ENCODE assay signal across 18 cellular contexts in the genomic region with DNA sequence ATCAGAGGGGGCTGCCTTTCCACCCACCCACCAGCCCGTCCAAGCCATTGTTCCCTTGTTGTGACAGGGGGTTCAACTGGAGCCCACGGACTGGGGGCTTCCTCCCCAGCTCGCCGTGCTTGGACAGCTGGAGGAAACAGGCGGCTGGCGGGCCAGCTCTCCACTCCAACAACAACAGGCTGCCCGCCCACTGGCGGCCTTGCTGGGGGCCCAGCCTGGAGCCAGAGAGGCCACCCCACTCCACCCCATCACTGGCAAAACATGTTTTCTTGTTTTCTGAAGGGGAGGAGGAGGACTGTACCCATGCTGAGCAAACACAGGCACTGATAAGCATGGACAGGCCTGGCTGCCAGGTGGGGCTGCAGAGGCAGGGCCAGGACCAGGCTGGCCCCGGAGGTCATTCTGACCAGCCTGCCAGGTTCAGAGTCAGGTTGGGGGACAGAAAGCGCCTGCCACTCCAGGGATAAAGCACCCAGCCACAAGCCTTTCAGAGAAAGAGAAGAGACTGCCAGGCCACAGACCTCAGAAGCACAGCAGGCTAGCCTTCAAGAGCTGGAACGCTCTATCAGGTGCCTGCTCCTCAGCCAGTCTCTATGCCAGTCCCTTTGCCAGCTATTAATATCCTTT. TPM values are rescaled to one million over a fixed set of nuclear protein-coding genes. Genes with fewer than 3 reads are reported as not detected.
DNase-seq lines count a peak whose midpoint lies in the region; ATAC-seq and TF ChIP-seq lines count a peak whose summit lies in the region.
"Had no signal": no experiment of that assay in that cellular context is flagged by ENCODE, and none has a peak within 500 bp of the region (broad histone marks: within the 10 kb centered on the region; RNA-seq: fewer than 3 reads in every experiment).

No MANE protein-coding gene starts in this region.

- H3K4ac ChIP-seq in neuronal stem cell (ENCODE audit: low read length) = no peak overlapping the region

- H2AFZ ChIP-seq in neuronal stem cell (ENCODE audit: low read length) = peak overlapping the region; percentile 23

- H3K36me3 ChIP-seq in cardiac muscle cell = no peaks in the 10 kb centered on the region
- no peaks in the 10 kb centered on the region for H3K36me3 ChIP-seq in neuronal stem cell (replicated peaks in 1 of 2; ENCODE audit: control insufficient read depth in 2 of 2, insufficient read depth in 2 of 2, low read length in 2 of 2)
- H3K36me3 ChIP-seq: BE2C, SJCRH30 had no signal

- H3K27me3 ChIP-seq in cardiac muscle cell (no peaks in the 10 kb centered on the region), neuronal stem cell (ENCODE audit: control insufficient read depth in 3 of 3, insufficient read depth in 3 of 3, low read depth in 1 of 3, low read length in 3 of 3) (no peaks in the 10 kb centered on the region)
- H3K27me3 ChIP-seq: BE2C had no signal

- H3K4me1 ChIP-seq in cardiac muscle cell (ENCODE audit: low read depth) (peaks cover 12% of the 10 kb centered on the region), neuronal stem cell (ENCODE audit: control insufficient read depth in 2 of 2, insufficient read depth in 1 of 2, low read depth in 1 of 2, low read length in 2 of 2) (peaks cover 2 to 15% of the 10 kb centered on the region in 2 donors)
- H3K4me1 ChIP-seq: BE2C, SJCRH30 had no signal

- no peak overlapping the region for H3K18ac ChIP-seq in neuronal stem cell (ENCODE audit: low read length)

- H3K14ac ChIP-seq in neuronal stem cell (ENCODE audit: low read length) = peak overlapping the region; percentile 10

- no peaks in the 10 kb centered on the region for H3K79me1 ChIP-seq in neuronal stem cell (ENCODE audit: low read depth, low read length)

- no peak overlapping the region for H3K4me2 ChIP-seq in neuronal stem cell (ENCODE audit: insufficient read depth, low read length, poor library complexity, severe bottlenecking)

- ATAC-seq in SK-N-SH treated with all-trans-retinoic acid at 6 μM for 48 hours = peak; percentile 67; the same call in 1 of the 3 replicates
- ATAC-seq in GM21390 (IDR thresholded peaks at IDR 0.05; ENCODE audit: unreplicated experiment) = no peak
- ATAC-seq in HG03432 (IDR thresholded peaks at IDR 0.05; ENCODE audit: unreplicated experiment) = no peak
- ATAC-seq in GM18498 (IDR thresholded peaks at IDR 0.05; ENCODE audit: unreplicated experiment) = no peak
- ATAC-seq: activated naive CD8-positive, alpha-beta T cell treated with anti-CD3 and anti-CD28 coated beads, Interleukin-2, amount 50 U/mL, for 24 hours; naive thymus-derived CD4-positive, alpha-beta T cell; stimulated activated naive B cell treated with anti-CD40 and anti-IgM and Interleukin-4, amounts not matched to agents 10 μg/mL and 1 μg/mL and 100 μg/mL, for 72 hours had no signal

- H3K23ac ChIP-seq in neuronal stem cell (ENCODE audit: low read depth, low read length, poor library complexity) = peak overlapping the region; percentile 7

- no peak overlapping the region for H4K91ac ChIP-seq in neuronal stem cell (ENCODE audit: low read depth, low read length, poor library complexity)

- H3K27ac ChIP-seq in cardiac muscle cell = peak overlapping the region; percentile 49
- H3K27ac ChIP-seq in neuronal stem cell (replicated peaks; ENCODE audit: low read length) = no peak overlapping the region
- H3K27ac ChIP-seq: SJCRH30 had no signal

- no peak overlapping the region for H3K9ac ChIP-seq in neuronal stem cell (ENCODE audit: low read depth, low read length, poor library complexity)

- no peak for TF ChIP-seq CTCF in cardiac muscle cell (IDR thresholded peaks at IDR 0.05; ENCODE audit: low read depth, low read length)

- H2BK12ac ChIP-seq in neuronal stem cell (ENCODE audit: low read length) = no peak overlapping the region

- H2BK15ac ChIP-seq in neuronal stem cell (ENCODE audit: low read length) = no peak overlapping the region

- H2BK5ac ChIP-seq in neuronal stem cell (ENCODE audit: low read length) = no peak overlapping the region

- no peaks in the 10 kb centered on the region for H3K9me3 ChIP-seq in cardiac muscle cell (ENCODE audit: low read depth)
- H3K9me3 ChIP-seq in neuronal stem cell (replicated peaks in 1 of 2; ENCODE audit: control insufficient read depth in 2 of 2, insufficient read depth in 1 of 2, low read depth in 1 of 2, low read length in 2 of 2) = peaks cover 0 to 4% of the 10 kb centered on the region in 2 donors
- H3K9me3 ChIP-seq: BE2C, SJCRH30 had no signal

- H3K4me3 ChIP-seq in cardiac muscle cell (no peak overlapping the region), neuronal stem cell (ENCODE audit: low read length in 2 of 2) (no peak overlapping the region)
- H3K4me3 ChIP-seq: SJCRH30 had no signal

- peak; percentile 70 for DNase-seq in HT-29 (ENCODE audit: low spot score)
- DNase-seq in cardiac muscle cell (ENCODE audit: low read depth in 1 of 2, low spot score in 1 of 2) = peak in 1 of 2 donors; percentile 34
- no peak for DNase-seq in neuronal stem cell (ENCODE audit: low spot score)
- no peak for DNase-seq in AML-193 (lab: John Stamatoyannopoulos, UW)
- DNase-seq: activated CD8-positive, alpha-beta memory T cell treated with anti-CD3 and anti-CD28 coated beads, Interleukin-2, amount 50 U/mL, for 4 hours; activated naive CD8-positive, alpha-beta T cell treated with anti-CD3 and anti-CD28 coated beads, Interleukin-2, amount 50 U/mL, for 24 hours; BE2C; KBM-7; naive thymus-derived CD4-positive, alpha-beta T cell; NCI-H1694; NK-92 treated with Interleukin-12 subunit alpha and Interleukin-12 subunit beta, amount 100 ng/mL, for 24 hours; SJCRH30; stimulated activated CD4-positive, alpha-beta T cell treated with anti-CD3 and anti-CD28 coated beads, Interleukin-4, amount 100 ng/mL, for 4 hours; stimulated activated naive B cell treated with anti-CD40 and anti-IgM and Interleukin-4, amounts not matched to agents 10 μg/mL and 1 μg/mL and 100 μg/mL, for 72 hours had no signal

- H2BK120ac ChIP-seq in neuronal stem cell (ENCODE audit: low read depth, low read length) = no peak overlapping the region

- H4K8ac ChIP-seq in neuronal stem cell (ENCODE audit: low read depth, low read length) = no peak overlapping the region

- H2AK5ac ChIP-seq in neuronal stem cell (ENCODE audit: low read depth, low read length) = no peak overlapping the region

- no CpG with 5 or more reads among the region's 11 CpGs for WGBS in neuronal stem cell (ENCODE audit: extremely low coverage in 2 of 2, insufficient read length in 2 of 2, insufficient replicate concordance in 1 of 2), 2 donors

TF ChIP-seq in SK-N-SH treated with all-trans-retinoic acid at 6 μM for 48 hours, 23 proteins besides CTCF, POLR2A, EP300 and RAD21:
- peak; percentile 66; the same call in 1 of the 2 replicates for TF ChIP-seq TCF4 (CRISPR knock-in tag; IDR thresholded peaks at IDR 0.05; ENCODE audit: borderline replicate concordance)
- TF ChIP-seq, protein P1, sequence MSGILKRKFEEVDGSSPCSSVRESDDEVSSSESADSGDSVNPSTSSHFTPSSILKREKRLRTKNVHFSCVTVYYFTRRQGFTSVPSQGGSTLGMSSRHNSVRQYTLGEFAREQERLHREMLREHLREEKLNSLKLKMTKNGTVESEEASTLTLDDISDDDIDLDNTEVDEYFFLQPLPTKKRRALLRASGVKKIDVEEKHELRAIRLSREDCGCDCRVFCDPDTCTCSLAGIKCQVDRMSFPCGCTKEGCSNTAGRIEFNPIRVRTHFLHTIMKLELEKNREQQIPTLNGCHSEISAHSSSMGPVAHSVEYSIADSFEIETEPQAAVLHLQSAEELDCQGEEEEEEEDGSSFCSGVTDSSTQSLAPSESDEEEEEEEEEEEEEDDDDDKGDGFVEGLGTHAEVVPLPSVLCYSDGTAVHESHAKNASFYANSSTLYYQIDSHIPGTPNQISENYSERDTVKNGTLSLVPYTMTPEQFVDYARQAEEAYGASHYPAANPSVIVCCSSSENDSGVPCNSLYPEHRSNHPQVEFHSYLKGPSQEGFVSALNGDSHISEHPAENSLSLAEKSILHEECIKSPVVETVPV (CRISPR knock-in tag; IDR thresholded peaks at IDR 0.05) = no peak

RNA-seq across cellular contexts. Expression of gene GJA4, which starts 32.8 kb away (rescaled TPM):
- total RNA-seq in HT-29 (2014; rRNA removed; shearing (Covaris generic)) = not detected in 2 replicates
- 0.07 and 0.42 TPM in 2 replicates for total RNA-seq in cardiac muscle cell
- 0.86 TPM in 1 of 2 replicates, not detected in the other for polyA plus RNA-seq in cardiac muscle cell
- 0.01 TPM for polyA plus RNA-seq in neuronal stem cell (2013, experiment 1 of 2)
- not detected for polyA plus RNA-seq in neuronal stem cell (2013, experiment 2 of 2)
- total RNA-seq: naive thymus-derived CD4-positive, alpha-beta T cell; SJCRH30 had no signal
- polyA plus RNA-seq: naive thymus-derived CD4-positive, alpha-beta T cell had no signal

RNA-seq across cellular contexts. Expression of gene SMIM12, which starts 34.0 kb away (rescaled TPM):
- total RNA-seq in HT-29 (2014; rRNA removed; shearing (Covaris generic)) = 31.5 and 37.7 TPM in 2 replicates
- total RNA-seq in cardiac muscle cell = 15.4 and 18.1 TPM in 2 replicates
- polyA plus RNA-seq in cardiac muscle cell = 57.2 and 61.2 TPM in 2 replicates
- polyA plus RNA-seq in neuronal stem cell (2013, experiment 1 of 2) = 15.2 TPM
- 14.8 TPM for polyA plus RNA-seq in neuronal stem cell (2013, experiment 2 of 2)

RNA-seq across cellular contexts. Expression of gene GJB3, which starts 44.6 kb away (rescaled TPM):
- total RNA-seq in HT-29 (2014; rRNA removed; shearing (Covaris generic)) = 63.6 and 70.4 TPM in 2 replicates
- not detected in 2 replicates for total RNA-seq in cardiac muscle cell
- polyA plus RNA-seq in cardiac muscle cell = not detected in 2 replicates
- polyA plus RNA-seq in neuronal stem cell (2013, experiment 1 of 2) = not detected
- polyA plus RNA-seq in neuronal stem cell (2013, experiment 2 of 2) = not detected
- total RNA-seq: naive thymus-derived CD4-positive, alpha-beta T cell; SJCRH30 had no signal
- polyA plus RNA-seq: naive thymus-derived CD4-positive, alpha-beta T cell had no signal

Comparison
In these comparisons a context has a peak if more than half of its experiments do, and no peak if none do; other contexts are left out.
1. RNA of gene GJB3, which starts 44.6 kb away (total RNA-seq): 63.6 to 70.4 TPM in HT-29; not detected in cardiac muscle cell; every median in the first group is over 10 times any median in the second.